9 cellular contexts compared by ENCODE assay signal in genomic region chr3:195642311-195642710, GRCh38. TPM values are rescaled to one million over a fixed set of nuclear protein-coding genes. Genes with fewer than 3 reads are reported as not detected.
"Had no signal": no experiment of that assay in that cellular context is flagged by ENCODE, and none has a peak within 500 bp of the region (broad histone marks: within the 10 kb centered on the region; RNA-seq: fewer than 3 reads in every experiment).

No MANE protein-coding gene starts in this region.

RNA-seq across cellular contexts. Expression of gene APOD, which starts 58.6 kb away (rescaled TPM):
- total RNA-seq: activated CD4-positive, alpha-beta memory T cell treated with anti-CD3 and anti-CD28 coated beads, Interleukin-2, amount 10 ng/mL, durations not matched to agents 7 days and 5 days; activated CD4-positive, alpha-beta T cell treated with anti-CD3 and anti-CD28 coated beads for 36 hours; activated CD4-positive, alpha-beta T cell treated with anti-CD3 and anti-CD28 coated beads, Interleukin-2, amount 10 ng/mL, durations not matched to agents 7 days and 5 days; activated CD8-positive, alpha-beta T cell treated with anti-CD3 and anti-CD28 coated beads, Interleukin-2, amount 10 ng/mL, durations not matched to agents 7 days and 5 days; activated naive CD8-positive, alpha-beta T cell treated with anti-CD3 and anti-CD28 coated beads, Interleukin-2, amount 10 ng/mL, durations not matched to agents 7 days and 5 days; cardiac muscle cell; T-helper 17 cell; T-helper 2 cell treated with Interferon-gamma antibody and Interleukin-4, amounts not matched to agents 100 ng/mL and 5 ng/mL, for 36 hours; WTC11 had no signal
